ENCODE assay signal across 8 cellular contexts in the genomic region with DNA sequence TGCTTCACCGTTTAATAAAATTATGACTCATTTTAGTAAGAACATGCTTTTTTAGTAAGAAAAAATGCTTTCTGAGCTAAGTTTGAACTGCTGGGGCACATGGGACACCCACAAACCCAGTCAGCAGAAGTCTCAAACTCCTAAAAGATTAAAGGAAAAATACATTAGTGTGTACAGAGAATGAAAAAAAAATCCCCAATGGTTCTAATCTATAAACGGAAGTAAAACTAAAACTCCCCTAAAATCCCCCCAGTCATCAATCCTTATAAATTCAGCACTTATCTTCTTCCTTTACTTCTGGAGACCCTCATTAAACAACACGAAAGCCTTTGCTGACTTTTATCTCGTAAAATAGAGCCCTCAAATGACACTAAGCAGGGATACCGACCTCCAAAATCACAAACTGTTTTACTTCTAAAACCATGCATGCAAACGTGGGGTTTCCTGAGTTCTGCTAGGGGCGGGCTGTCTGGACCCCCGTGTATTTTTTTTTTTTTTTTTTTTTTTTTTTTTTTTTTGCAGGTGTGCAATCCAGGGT. TPM values are rescaled to one million over a fixed set of nuclear protein-coding genes. Genes with fewer than 3 reads are reported as not detected.
A peak's percentile ranks its signal among the peaks of the same experiment; 100 is the strongest.
DNase-seq lines count a peak whose midpoint lies in the region; ATAC-seq and TF ChIP-seq lines count a peak whose summit lies in the region.

No MANE protein-coding gene starts in this region.

- TF ChIP-seq RAD21 in IMR-90 (IDR thresholded peaks at IDR 0.05; ENCODE audit: low read length): no peak
- no peak for TF ChIP-seq RAD21 in neural cell (conservative IDR thresholded peaks at IDR 0.05)

- H3K9me1 ChIP-seq in IMR-90 (ENCODE audit: insufficient read depth, low read length): no peaks in the 10 kb centered on the region

- H4K20me1 ChIP-seq in IMR-90 (ENCODE audit: insufficient read depth, low read length) (no peaks in the 10 kb centered on the region), neural cell (ENCODE audit: insufficient read depth) (no peaks in the 10 kb centered on the region)

- H2BK20ac ChIP-seq in IMR-90 (ENCODE audit: low read depth, low read length): no peak overlapping the region

- BruUV-seq in Calu3 (replicated peaks; lab: Mats Ljungman, UMichigan) (no TSS peak), IMR-90 (replicated peaks; lab: Mats Ljungman, UMichigan) (no TSS peak)

- no peaks in the 10 kb centered on the region for H3K79me1 ChIP-seq in IMR-90 (ENCODE audit: low read depth in 1 of 2, low read length in 2 of 2)

- H3K14ac ChIP-seq in IMR-90 (replicated peaks; ENCODE audit: low read depth, low read length): no peak overlapping the region

- no peak overlapping the region for H4K5ac ChIP-seq in IMR-90 (ENCODE audit: low read depth, low read length)

- intact Hi-C loops in Calu3 (cut with micrococcal nuclease; ENCODE audit: unreplicated experiment) (no loop called here), IMR-90 (cut with micrococcal nuclease) (loop anchor here (5.0 kb wide), 1 partner anchor 242 kb away; no protein-coding TSS in a partner anchor)

- TF ChIP-seq CTCF in Calu3 (IDR thresholded peaks at IDR 0.05; ENCODE audit: unreplicated experiment): no peak
- TF ChIP-seq CTCF in IMR-90 (conservative IDR thresholded peaks at IDR 0.05; ENCODE audit: low read depth, low read length): no peak
- no peak for TF ChIP-seq CTCF in astrocyte of the cerebellum (IDR thresholded peaks at IDR 0.05; ENCODE audit: low read depth, low read length, missing control alignments)
- no peak for TF ChIP-seq CTCF in neural cell (IDR thresholded peaks at IDR 0.05; ENCODE audit: poor library complexity, severe bottlenecking)
- no peak for TF ChIP-seq CTCF in RWPE1 (conservative IDR thresholded peaks at IDR 0.05; ENCODE audit: low read depth)

- H2AFZ ChIP-seq in IMR-90 (replicated peaks; ENCODE audit: low read length, poor library complexity) (no peak overlapping the region), neural cell (ENCODE audit: low read depth, low read length) (no peak overlapping the region)

- H3K4me3 ChIP-seq in IMR-90 (ENCODE audit: insufficient read depth, low read depth, low read length) (no peak overlapping the region), astrocyte of the cerebellum (ENCODE audit: low read depth, low read length) (peak overlapping the region; percentile 55), neural cell (ENCODE audit: low read length) (peak overlapping the region; percentile 74)

- no peak for TF ChIP-seq EP300 in neural cell (conservative IDR thresholded peaks at IDR 0.05; ENCODE audit: poor library complexity, severe bottlenecking)

- H3K9me3 Mint-ChIP-seq in Calu3 (ENCODE audit: low read depth, unreplicated experiment): no peaks in the 10 kb centered on the region

- no peak overlapping the region for H3K27ac ChIP-seq in IMR-90 (ENCODE audit: insufficient read depth, low read length)
- H3K27ac ChIP-seq in neural cell (ENCODE audit: low read length): no peak overlapping the region
- H3K27ac ChIP-seq in substantia nigra (ENCODE audit: low read depth, low read length, poor library complexity, severe bottlenecking): no peak overlapping the region
- no peak overlapping the region for H3K27ac ChIP-seq in RWPE1

- no peak overlapping the region for H2BK15ac ChIP-seq in IMR-90 (ENCODE audit: low read depth, low read length)

- H3K27ac Mint-ChIP-seq in Calu3 (ENCODE audit: unreplicated experiment): no peak overlapping the region

- H3K4me2 ChIP-seq in IMR-90 (ENCODE audit: low read depth, low read length): peak overlapping the region; percentile 75
- H3K4me2 ChIP-seq in neural cell (ENCODE audit: low read length): no peak overlapping the region

- POLR2A ChIA-PET in IMR-90 (lab: Charles Lee; ENCODE audit: unreplicated experiment): interaction anchor here (0.5 kb wide), 1 partner anchor 24 kb away, joined by 11 read pairs; no protein-coding TSS in a partner anchor
- POLR2A ChIA-PET in RWPE1 (lab: Yijun Ruan, JAX; ENCODE audit: low non-redundant PET): no interaction called here

- CTCF ChIA-PET in Calu3 (lab: Charles Lee): interaction anchor here (0.7 kb wide), 1 partner anchor 347 kb away, joined by 7 read pairs; no protein-coding TSS in a partner anchor
- CTCF ChIA-PET in IMR-90 (lab: Yijun Ruan, JAX): interaction anchor here (1.0 kb wide), 1 partner anchor 17 kb away, joined by 4 read pairs; no protein-coding TSS in a partner anchor
- CTCF ChIA-PET in RWPE1 (lab: Yijun Ruan, JAX): interaction anchor here (1.2 to 2.0 kb wide), 2 partner anchors 11 to 18 kb away, joined by 3 to 4 read pairs; no protein-coding TSS in a partner anchor

- H2BK120ac ChIP-seq in IMR-90 (ENCODE audit: low read depth, low read length): no peak overlapping the region

- dilution Hi-C loops in IMR-90 (cut with HindIII; ENCODE audit: low sequenced_read_pairs, unreplicated experiment): no loop called here

- H3K4me1 Mint-ChIP-seq in Calu3 (ENCODE audit: low read depth, unreplicated experiment): no peaks in the 10 kb centered on the region

- H3K27me3 ChIP-seq in IMR-90 (ENCODE audit: control insufficient read depth, insufficient read depth, low read length) (peaks cover 28% of the 10 kb centered on the region), neural cell (ENCODE audit: insufficient read depth, low read depth, low read length) (peaks cover 38% of the 10 kb centered on the region)

- H3K9me3 ChIP-seq in IMR-90 (ENCODE audit: control insufficient read depth, insufficient read depth, low read length): no peaks in the 10 kb centered on the region
- no peaks in the 10 kb centered on the region for H3K9me3 ChIP-seq in neural cell (ENCODE audit: low read length)

- no peaks in the 10 kb centered on the region for H3K79me2 ChIP-seq in neural cell (replicated peaks; ENCODE audit: insufficient read depth, low read length)

- TF ChIP-seq POLR2A in IMR-90 (IDR thresholded peaks at IDR 0.05; ENCODE audit: low read depth, low read length) (no peak), erythroblast (IDR thresholded peaks at IDR 0.05; ENCODE audit: low read length) (no peak)

- peaks cover 7% of the 10 kb centered on the region for H3F3A ChIP-seq in neural cell (ENCODE audit: insufficient read depth, low read length, poor library complexity, severe bottlenecking)

- DNase-seq in Calu3: no peak
- DNase-seq in IMR-90: peak; percentile 46
- no peak for DNase-seq in astrocyte of the cerebellum (ENCODE audit: low read depth)
- DNase-seq in erythroblast (lab: John Stamatoyannopoulos, UW): no peak
- no peak for DNase-seq in substantia nigra (lab: John Stamatoyannopoulos, UW)
- no peak for DNase-seq in RWPE1 (ENCODE audit: low spot score)

- H3K18ac ChIP-seq in IMR-90 (ENCODE audit: low read depth, low read length): no peak overlapping the region

- no peak overlapping the region for H3K23ac ChIP-seq in IMR-90 (ENCODE audit: low read depth, low read length)

- ATAC-seq in IMR-90 (ENCODE audit: low read depth) (no peak), HG02981 (IDR thresholded peaks at IDR 0.05; ENCODE audit: unreplicated experiment) (no peak)

- H3K36me3 ChIP-seq in IMR-90 (ENCODE audit: control insufficient read depth, insufficient read depth, low read length) (no peaks in the 10 kb centered on the region), neural cell (ENCODE audit: insufficient read depth, low read length) (no peaks in the 10 kb centered on the region)

- H3K4ac ChIP-seq in IMR-90 (ENCODE audit: low read depth, low read length): no peak overlapping the region

- H3K9me2 ChIP-seq in neural cell (ENCODE audit: insufficient read depth, low read length): no peaks in the 10 kb centered on the region

- peak overlapping the region; percentile 84 for H3K4me3 Mint-ChIP-seq in Calu3 (ENCODE audit: low read depth, unreplicated experiment)

- H3K36me3 Mint-ChIP-seq in Calu3 (ENCODE audit: insufficient read depth, unreplicated experiment): peaks cover 27% of the 10 kb centered on the region

- in situ Hi-C loops in IMR-90 (cut with MboI; ENCODE audit: low sequenced_read_pairs): no loop called here
- in situ Hi-C loops in astrocyte of the cerebellum (cut with HindIII; ENCODE audit: low sequenced_read_pairs): no loop called here

- H2AK5ac ChIP-seq in IMR-90 (ENCODE audit: low read depth, low read length): no peak overlapping the region

- no CpG with 5 or more reads among the region's 8 CpGs for WGBS in IMR-90 (ENCODE audit: extremely low coverage in 2 of 2, insufficient read length in 1 of 2), 2 experiments

- H2AK9ac ChIP-seq in IMR-90 (replicated peaks; ENCODE audit: low read depth, low read length, poor library complexity): no peak overlapping the region

- H3K56ac ChIP-seq in IMR-90 (ENCODE audit: extremely low read depth, insufficient read depth, low read length): no peak overlapping the region

- no peak overlapping the region for H4K91ac ChIP-seq in IMR-90 (ENCODE audit: insufficient read depth, low read depth, low read length)

- H2BK5ac ChIP-seq in IMR-90 (ENCODE audit: low read depth, low read length, poor library complexity, severe bottlenecking): no peak overlapping the region

- peaks cover 4% of the 10 kb centered on the region; the same call in 1 of the 2 replicates for H3K4me1 ChIP-seq in IMR-90 (ENCODE audit: control insufficient read depth, insufficient read depth, low read length)

- no peak overlapping the region for H3K9ac ChIP-seq in IMR-90 (ENCODE audit: low read depth, low read length)
- H3K9ac ChIP-seq in neural cell (ENCODE audit: low read length): no peak overlapping the region

- no peak overlapping the region for H4K8ac ChIP-seq in IMR-90 (ENCODE audit: low read depth in 2 of 2, low read length in 2 of 2)

- no peaks in the 10 kb centered on the region for H3K27me3 Mint-ChIP-seq in Calu3 (ENCODE audit: unreplicated experiment)

TF ChIP-seq in IMR-90, 13 proteins besides CTCF, POLR2A, EP300 and RAD21:
- TF ChIP-seq CHD1 (IDR thresholded peaks at IDR 0.05; ENCODE audit: low read depth, low read length): no peak
TF ChIP-seq in IMR-90: peak in this region for 0.

TF ChIP-seq in neural cell, 6 proteins besides CTCF, POLR2A, EP300 and RAD21 (continues in another document):
- no peak for TF ChIP-seq POLR2AphosphoS5 (IDR thresholded peaks at IDR 0.05)
- TF ChIP-seq SMC3 (conservative IDR thresholded peaks at IDR 0.05; ENCODE audit: poor library complexity): no peak
- TF ChIP-seq TAF1 (IDR thresholded peaks at IDR 0.05; ENCODE audit: low read depth): no peak

RNA-seq across cellular contexts. Expression of a gene that starts 1.1 kb away (rescaled TPM):
- total RNA-seq in Calu3 (2022): 1.5 and 3.1 TPM in 2 replicates
- 0.83 and 0.90 TPM in 2 replicates for total RNA-seq in IMR-90 (2012; rRNA removed)
- polyA plus RNA-seq in IMR-90 (2012; rRNA removed): 0.22 and 0.44 TPM in 2 replicates
- polyA plus RNA-seq in IMR-90 (2012; cell fraction: cytosol; rRNA removed): 0.07 and 0.23 TPM in 2 replicates
- polyA plus RNA-seq in IMR-90 (2012; cell fraction: nucleus; rRNA removed; ENCODE audit: low replicate concordance): 0.11 and 0.55 TPM in 2 replicates
- polyA plus RNA-seq in neural cell: 2.9 and 4.0 TPM in 2 replicates
- polyA minus RNA-seq in neural cell: 3.4 and 4.1 TPM in 2 replicates
